11 cellular contexts compared by ENCODE assay signal in genomic region chr12:132492522-132492921, GRCh38. TPM values are rescaled to one million over a fixed set of nuclear protein-coding genes. Genes with fewer than 3 reads are reported as not detected.
A peak's percentile ranks its signal among the peaks of the same experiment; 100 is the strongest.
DNase-seq lines count a peak whose midpoint lies in the region; ATAC-seq, FAIRE-seq and TF ChIP-seq lines count a peak whose summit lies in the region.
"Had no signal": no experiment of that assay in that cellular context is flagged by ENCODE, and none has a peak within 500 bp of the region (broad histone marks: within the 10 kb centered on the region; RNA-seq: fewer than 3 reads in every experiment).

No MANE protein-coding gene starts in this region.

- intact Hi-C loops in prostate gland (cut with DNase I): no loop called here

- DNase-seq in GM18507 (ENCODE audit: extremely low spot score, insufficient read length, low read depth) (no peak), Peyer's patch (no peak), kidney tubule cell (ENCODE audit: low spot score) (peak; percentile 42), ecto neural progenitor cell (ENCODE audit: low spot score) (no peak), prostate gland (ENCODE audit: low spot score) (no peak)
- DNase-seq: midbrain, NCI-H187 treated with DMSO at 0.1 percent for 48 hours had no signal

- peak overlapping the region in 3 of 4 donors; percentile 63 to 89 (median 64) for H3K4me3 ChIP-seq in Peyer's patch
- H3K4me3 ChIP-seq in prostate gland: peak overlapping the region in 1 of 2 donors; percentile 66

- H3K27me3 ChIP-seq in Peyer's patch (no peaks in the 10 kb centered on the region), prostate gland (replicated peaks; ENCODE audit: insufficient read depth) (no peaks in the 10 kb centered on the region)

- H3K27ac ChIP-seq in 22Rv1 (peak overlapping the region; percentile 81), Peyer's patch (no peak overlapping the region), prostate gland (peak overlapping the region in 1 of 2 donors; percentile 85)

- TF ChIP-seq CTCF in 22Rv1 (IDR thresholded peaks at IDR 0.05) (no peak), Peyer's patch (IDR thresholded peaks at IDR 0.05) (no peak), prostate gland (IDR thresholded peaks at IDR 0.05) (no peak)

- H3K4me1 ChIP-seq in Peyer's patch (peaks cover 7 to 56% (median 44%) of the 10 kb centered on the region in 4 donors), prostate gland (replicated peaks) (peaks cover 45% of the 10 kb centered on the region)

- H3K9me3 ChIP-seq in Peyer's patch (no peaks in the 10 kb centered on the region), prostate gland (no peaks in the 10 kb centered on the region)

- ATAC-seq in HG03196 (IDR thresholded peaks at IDR 0.05; ENCODE audit: unreplicated experiment) (no peak), HG02678 (IDR thresholded peaks at IDR 0.05; ENCODE audit: unreplicated experiment) (no peak)

- FAIRE-seq in GM18507 (lab: Jason Lieb, UNC): peak; percentile 85
- FAIRE-seq: endometrium had no signal

- 79% methylated on average over 12 of the region's 12 CpGs for WGBS in prostate gland

- TF ChIP-seq POLR2A in Peyer's patch (IDR thresholded peaks at IDR 0.05): no peak
- TF ChIP-seq POLR2A in prostate gland (IDR thresholded peaks at IDR 0.05): no peak

- H3K36me3 ChIP-seq in Peyer's patch: peaks cover 0 to 9% (median 0%) of the 10 kb centered on the region in 3 donors
- no peaks in the 10 kb centered on the region for H3K36me3 ChIP-seq in prostate gland

RNA-seq across cellular contexts. Expression of gene FBRSL1, which starts 2.6 kb away (rescaled TPM):
- total RNA-seq in Peyer's patch: 100 to 1,000 TPM in 1 of 4 donors, 10 to 100 TPM in 3; 48.3 to 484 (median 63.5) TPM
- total RNA-seq in prostate gland: 10 to 100 TPM; 34.2 to 69.2 TPM
